ENCODE assay signal across 8 cellular contexts in the genomic region with DNA sequence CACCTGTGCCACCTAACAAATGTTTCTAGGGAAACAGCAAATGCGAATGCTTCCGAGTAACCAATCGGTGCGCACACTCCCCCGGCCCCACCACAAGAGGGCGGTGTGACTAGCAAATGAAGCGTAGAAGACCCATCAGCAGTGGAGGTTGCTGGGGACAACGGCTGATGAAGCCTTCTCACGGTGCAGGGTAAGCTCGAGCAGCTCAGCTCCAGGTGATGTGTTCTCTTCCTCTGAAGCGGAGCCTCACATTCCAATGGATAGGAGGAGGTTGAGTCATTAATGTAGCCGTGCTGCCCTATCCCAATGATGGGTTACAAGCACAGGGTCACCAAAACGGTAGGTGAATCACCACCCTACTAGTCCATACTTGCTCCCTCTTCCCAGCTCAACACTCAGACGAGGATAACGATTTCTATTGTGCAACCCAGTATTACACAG.
DNase-seq lines count a peak whose midpoint lies in the region; ATAC-seq and TF ChIP-seq lines count a peak whose summit lies in the region.

No MANE protein-coding gene starts in this region.

- H3K9me3 ChIP-seq in esophagus squamous epithelium, result no peaks in the 10 kb centered on the region

- H3K4me3 ChIP-seq in esophagus squamous epithelium, result no peak overlapping the region

- peaks cover 3% of the 10 kb centered on the region for H3K9me3 Mint-ChIP-seq in progenitor cell of endocrine pancreas (ENCODE audit: low read depth)

- no peak overlapping the region for H3K4me3 Mint-ChIP-seq in progenitor cell of endocrine pancreas (ENCODE audit: low read depth)

- ATAC-seq in GM21723 (IDR thresholded peaks at IDR 0.05; ENCODE audit: unreplicated experiment), result no peak

- peaks cover 0 to 14% (median 0%) of the 10 kb centered on the region in 3 donors for H3K4me1 ChIP-seq in esophagus squamous epithelium

- TF ChIP-seq POLR2A in esophagus squamous epithelium (IDR thresholded peaks at IDR 0.05), result no peak

- 8% methylated on average over 12 of the region's 15 CpGs; no CpG with 5 or more reads in 1 of the 2 donors for WGBS in esophagus squamous epithelium, 2 donors

- peaks cover 50% of the 10 kb centered on the region for H3K27me3 Mint-ChIP-seq in progenitor cell of endocrine pancreas

- intact Hi-C loops in esophagus squamous epithelium (cut with DNase I), result no loop called here

- H3K4me1 Mint-ChIP-seq in progenitor cell of endocrine pancreas (ENCODE audit: low read depth), result peaks cover 3% of the 10 kb centered on the region

- DNase-seq in DMS53 (lab: John Stamatoyannopoulos, UW), result peak; percentile 73
- no peak for DNase-seq in DMS53 treated with DMSO at 0.1 percent for 48 hours (lab: John Stamatoyannopoulos, UW; ENCODE audit: unreplicated experiment)
- DNase-seq in NCI-H1105 treated with DMSO at 0.1 percent for 48 hours (lab: John Stamatoyannopoulos, UW), result peak; percentile 29
- peak; percentile 8 to 32 for DNase-seq in activated CD4-positive, alpha-beta T cell treated with anti-CD3 and anti-CD28 coated beads, Interleukin-2, amount 50 U/mL, for 24 hours (ENCODE audit: low read depth in 1 of 2, low spot score in 1 of 2)
- no peak for DNase-seq in esophagus squamous epithelium (lab: John Stamatoyannopoulos, UW)
- peak; percentile 58 for DNase-seq in progenitor cell of endocrine pancreas (ENCODE audit: low spot score, unreplicated experiment)
- no peak for DNase-seq in NCI-H146 treated with DMSO at 0.1 percent for 48 hours (lab: John Stamatoyannopoulos, UW; ENCODE audit: unreplicated experiment)

- H3K27me3 ChIP-seq in esophagus squamous epithelium, result peaks cover 0 to 12% (median 0%) of the 10 kb centered on the region in 4 donors

- no peaks in the 10 kb centered on the region for H3K36me3 Mint-ChIP-seq in progenitor cell of endocrine pancreas (ENCODE audit: insufficient read depth)

- TF ChIP-seq CTCF in esophagus squamous epithelium (IDR thresholded peaks at IDR 0.05) (peak in 5 of 6 experiments; percentile 53 to 73 (median 64)), progenitor cell of endocrine pancreas (IDR thresholded peaks at IDR 0.05; ENCODE audit: unreplicated experiment) (peak; percentile 84)

- H3K27ac Mint-ChIP-seq in progenitor cell of endocrine pancreas, result no peak overlapping the region

- no peaks in the 10 kb centered on the region for H3K36me3 ChIP-seq in esophagus squamous epithelium

- peak overlapping the region in 3 of 4 donors; percentile 36 to 61 (median 43) for H3K27ac ChIP-seq in esophagus squamous epithelium

Comparison
In these comparisons a context has a peak if more than half of its experiments do, and no peak if none do; other contexts are left out.
1. DNase-seq: peak in DMS53 (single experiment), NCI-H1105 treated with DMSO at 0.1 percent for 48 hours (single experiment), activated CD4-positive, alpha-beta T cell treated with anti-CD3 and anti-CD28 coated beads, Interleukin-2, amount 50 U/mL, for 24 hours (2 of 2) and progenitor cell of endocrine pancreas (single experiment); none in DMS53 treated with DMSO at 0.1 percent for 48 hours (single experiment), esophagus squamous epithelium (single experiment) and NCI-H146 treated with DMSO at 0.1 percent for 48 hours (single experiment).